Comparison of ENCODE assay signal across 8 cellular contexts in the genomic region with DNA sequence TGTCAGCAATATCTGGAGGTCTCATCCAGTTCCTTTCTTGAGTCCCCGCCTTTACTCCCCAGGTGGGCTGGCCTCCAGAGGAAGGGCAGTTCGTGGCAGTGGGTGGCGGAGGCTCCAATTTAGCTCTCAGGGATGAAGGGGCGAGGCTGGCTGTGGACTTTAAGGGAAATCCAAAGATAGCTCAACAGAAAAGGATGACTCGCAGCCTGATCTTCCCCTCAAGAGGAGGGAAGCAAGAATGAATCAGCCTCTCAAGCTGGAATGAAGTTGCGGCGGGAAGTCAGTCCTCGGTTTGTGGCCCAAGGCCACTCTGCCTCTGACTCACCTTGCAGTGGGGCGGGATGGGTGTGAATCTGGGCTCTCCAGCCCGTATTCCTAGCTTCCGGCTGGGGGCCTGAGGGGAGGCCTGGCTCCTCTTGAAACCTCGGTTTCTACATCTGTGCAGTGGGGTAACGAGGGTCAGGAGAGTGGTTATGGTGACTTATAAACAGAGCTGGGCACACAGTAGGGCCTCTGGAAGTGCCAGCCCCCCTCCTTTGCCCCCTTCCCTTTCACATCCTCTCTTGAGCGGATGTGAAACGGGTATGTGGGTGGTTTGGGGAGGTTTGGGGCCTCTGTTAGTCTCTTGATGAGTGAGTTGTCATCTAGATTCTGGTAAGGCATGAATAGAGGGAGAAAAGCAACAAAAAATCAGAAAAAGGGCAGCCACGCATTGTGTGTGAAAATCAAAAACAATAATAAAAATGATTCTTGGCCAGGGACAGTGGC.
DNase-seq lines count a peak whose midpoint lies in the region; ATAC-seq lines count a peak whose summit lies in the region.

No MANE protein-coding gene starts in this region.

- ATAC-seq in GM18873 (IDR thresholded peaks at IDR 0.05; ENCODE audit: low FRiP score, unreplicated experiment) (peak; percentile 64), HG03045 (IDR thresholded peaks at IDR 0.05; ENCODE audit: unreplicated experiment) (peak; percentile 54)

- DNase-seq in SIG-M5 treated with dmso at 0.1 percent for 504 hours (lab: John Stamatoyannopoulos, UW; ENCODE audit: unreplicated experiment) (peak; percentile 99), islet precursor cell (peak; percentile 98), NCI-H146 (lab: John Stamatoyannopoulos, UW) (no peak), NCI-H1048 (lab: John Stamatoyannopoulos, UW) (no peak)
- peak; percentile 74 for DNase-seq in activated naive CD4-positive, alpha-beta T cell treated with anti-CD3 and anti-CD28 coated beads, Interleukin-2, amount 50 U/mL, for 16 hours
- peak; percentile 71 to 82 (median 74) for DNase-seq in stimulated activated CD4-positive, alpha-beta T cell treated with anti-CD3 and anti-CD28 coated beads, TNF-alpha, amount 100 ng/mL, for 48 hours (ENCODE audit: low read depth in 3 of 3)

Comparison
In these comparisons a context has a peak if more than half of its experiments do, and no peak if none do; other contexts are left out.
1. DNase-seq: peak in SIG-M5 treated with dmso at 0.1 percent for 504 hours (single experiment), activated naive CD4-positive, alpha-beta T cell treated with anti-CD3 and anti-CD28 coated beads, Interleukin-2, amount 50 U/mL, for 16 hours (single experiment), islet precursor cell (single experiment) and stimulated activated CD4-positive, alpha-beta T cell treated with anti-CD3 and anti-CD28 coated beads, TNF-alpha, amount 100 ng/mL, for 48 hours (3 of 3); none in NCI-H146 (single experiment) and NCI-H1048 (single experiment).